Comparison of ENCODE assay signal across 21 cellular contexts in genomic region chr19:16375936-16376185, GRCh38. TPM values are rescaled to one million over a fixed set of nuclear protein-coding genes. Genes with fewer than 3 reads are reported as not detected.
DNase-seq lines count a peak whose midpoint lies in the region; ATAC-seq and TF ChIP-seq lines count a peak whose summit lies in the region.
"Had no signal": no experiment of that assay in that cellular context is flagged by ENCODE, and none has a peak within 500 bp of the region (broad histone marks: within the 10 kb centered on the region; RNA-seq: fewer than 3 reads in every experiment).

No MANE protein-coding gene starts in this region.

- peaks cover 3% of the 10 kb centered on the region for H3K27me3 Mint-ChIP-seq in activated naive CD4-positive, alpha-beta T cell treated with anti-CD3 and anti-CD28 coated beads for 36 hours (ENCODE audit: low read depth)
- H3K27me3 Mint-ChIP-seq in CD8-positive, alpha-beta T cell (ENCODE audit: low read depth), result no peaks in the 10 kb centered on the region
- H3K27me3 Mint-ChIP-seq in endothelial cell (ENCODE audit: unreplicated experiment), result peaks cover 14% of the 10 kb centered on the region
- H3K27me3 Mint-ChIP-seq: stimulated activated naive CD8-positive, alpha-beta T cell treated with anti-CD3 and anti-CD28 coated beads, Interleukin-15, amount 100 ng/mL, for 72 hours had no signal

- H3K9me3 Mint-ChIP-seq in activated naive CD4-positive, alpha-beta T cell treated with anti-CD3 and anti-CD28 coated beads for 36 hours, result no peaks in the 10 kb centered on the region
- no peaks in the 10 kb centered on the region for H3K9me3 Mint-ChIP-seq in CD8-positive, alpha-beta T cell
- no peaks in the 10 kb centered on the region for H3K9me3 Mint-ChIP-seq in endothelial cell (ENCODE audit: unreplicated experiment)
- H3K9me3 Mint-ChIP-seq: stimulated activated naive CD8-positive, alpha-beta T cell treated with anti-CD3 and anti-CD28 coated beads, Interleukin-15, amount 100 ng/mL, for 72 hours had no signal

- ATAC-seq in CD8-positive, alpha-beta T cell, result no peak
- ATAC-seq in GM18520 (IDR thresholded peaks at IDR 0.05; ENCODE audit: unreplicated experiment) (no peak), HG02852 (IDR thresholded peaks at IDR 0.05; ENCODE audit: unreplicated experiment) (no peak)
- ATAC-seq: body of pancreas; stimulated activated naive CD8-positive, alpha-beta T cell treated with anti-CD3 and anti-CD28 coated beads, Interleukin-15, amount 100 ng/mL, for 72 hours had no signal

- peaks cover 89% of the 10 kb centered on the region for H3K4me1 ChIP-seq in CD8-positive, alpha-beta T cell (ENCODE audit: insufficient read depth, low read length)
- peaks cover 49 to 93% (median 65%) of the 10 kb centered on the region in 6 donors for H3K4me1 ChIP-seq in spleen
- H3K4me1 ChIP-seq: body of pancreas had no signal

- H3K36me3 Mint-ChIP-seq in activated naive CD4-positive, alpha-beta T cell treated with anti-CD3 and anti-CD28 coated beads for 36 hours (ENCODE audit: low read depth), result peaks cover 21% of the 10 kb centered on the region
- H3K36me3 Mint-ChIP-seq in CD8-positive, alpha-beta T cell, result peaks cover 23% of the 10 kb centered on the region
- peaks cover 35% of the 10 kb centered on the region for H3K36me3 Mint-ChIP-seq in endothelial cell (ENCODE audit: low read depth, unreplicated experiment)

- CTCF ChIA-PET in activated naive CD4-positive, alpha-beta T cell treated with anti-CD3 and anti-CD28 coated beads for 36 hours (lab: Charles Lee), result interaction anchor here (0.5 to 2.9 kb wide), 9 partner anchors 11 to 129 kb away, joined by 3 to 22 read pairs (median 5); no protein-coding TSS in a partner anchor
- CTCF ChIA-PET in CD8-positive, alpha-beta T cell (lab: Charles Lee), result interaction anchor here (0.9 to 14.2 kb wide), 9 partner anchors 9 to 303 kb away, joined by 3 to 200 read pairs (median 5); partner anchors contain the start of gene KLF2

- peak overlapping the region; percentile 20 for H3K27ac ChIP-seq in CD8-positive, alpha-beta T cell (ENCODE audit: low read depth, low read length)
- H3K27ac ChIP-seq in spleen, result peak overlapping the region in 3 of 8 donors; percentile 11 to 96 (median 33)
- H3K27ac ChIP-seq: BLaER1, body of pancreas, ovary, RWPE1, thyroid gland had no signal

- peak overlapping the region; percentile 48 for H3K27ac Mint-ChIP-seq in activated naive CD4-positive, alpha-beta T cell treated with anti-CD3 and anti-CD28 coated beads for 36 hours
- H3K27ac Mint-ChIP-seq in CD8-positive, alpha-beta T cell, result no peak overlapping the region
- no peak overlapping the region for H3K27ac Mint-ChIP-seq in endothelial cell (ENCODE audit: unreplicated experiment)
- H3K27ac Mint-ChIP-seq: stimulated activated naive CD8-positive, alpha-beta T cell treated with anti-CD3 and anti-CD28 coated beads, Interleukin-15, amount 100 ng/mL, for 72 hours had no signal

- TF ChIP-seq CTCF in CD8-positive, alpha-beta T cell (IDR thresholded peaks at IDR 0.05), result no peak
- TF ChIP-seq CTCF in endothelial cell (IDR thresholded peaks at IDR 0.05; ENCODE audit: unreplicated experiment), result no peak
- no peak for TF ChIP-seq CTCF in spleen (IDR thresholded peaks at IDR 0.05 in 8 of 11, conservative IDR thresholded peaks at IDR 0.05 in 3 of 11)

- intact Hi-C loops in activated naive CD4-positive, alpha-beta T cell treated with anti-CD3 and anti-CD28 coated beads for 36 hours (cut with micrococcal nuclease), result no loop called here
- intact Hi-C loops in CD8-positive, alpha-beta T cell (cut with DNase I, micrococcal nuclease), result no loop called here
- intact Hi-C loops in spleen (cut with DNase I; ENCODE audit: low total_unique reads), result no loop called here

- no peaks in the 10 kb centered on the region for H3K9me3 ChIP-seq in CD8-positive, alpha-beta T cell (ENCODE audit: low read length)
- no peaks in the 10 kb centered on the region for H3K9me3 ChIP-seq in spleen
- H3K9me3 ChIP-seq: adrenal gland, BLaER1, body of pancreas, left ventricle myocardium inferior, ovary, thyroid gland had no signal

- POLR2A ChIA-PET in CD8-positive, alpha-beta T cell (lab: Charles Lee), result interaction anchor here (1.3 to 30.7 kb wide), 3 partner anchors 9 to 92 kb away, joined by 3 to 2627 read pairs (median 23); partner anchors contain the start of gene KLF2

- H3K27me3 ChIP-seq in CD8-positive, alpha-beta T cell (ENCODE audit: insufficient read depth, low read length), result no peaks in the 10 kb centered on the region
- H3K27me3 ChIP-seq in spleen (replicated peaks in 1 of 7), result no peaks in the 10 kb centered on the region
- H3K27me3 ChIP-seq: adrenal gland, body of pancreas, ovary, thyroid gland had no signal

- no peaks in the 10 kb centered on the region for H3K36me3 ChIP-seq in CD8-positive, alpha-beta T cell (ENCODE audit: insufficient read depth, low read length)
- peaks cover 0 to 70% (median 19%) of the 10 kb centered on the region in 6 donors for H3K36me3 ChIP-seq in spleen
- H3K36me3 ChIP-seq: ovary had no signal

- DNase-seq in activated naive CD4-positive, alpha-beta T cell treated with anti-CD3 and anti-CD28 coated beads for 36 hours, result no peak
- DNase-seq in activated naive CD4-positive, alpha-beta T cell treated with anti-CD3 and anti-CD28 coated beads, Interleukin-2, amount 50 U/mL, for 16 hours, result no peak
- no peak for DNase-seq in CD8-positive, alpha-beta T cell
- no peak for DNase-seq in endothelial cell (ENCODE audit: low spot score)
- DNase-seq in spleen, result peak; percentile 71
- DNase-seq: ACHN; activated CD4-positive, alpha-beta T cell treated with anti-CD3 and anti-CD28 coated beads for 48 hours; adrenal gland; body of pancreas; left ventricle myocardium inferior; mesendoderm; NCI-H1694; NCI-H446 treated with DMSO at 0.1 percent for 48 hours; stimulated activated naive CD8-positive, alpha-beta T cell treated with anti-CD3 and anti-CD28 coated beads, Interleukin-15, amount 100 ng/mL, for 72 hours; thyroid gland had no signal

- no peak for TF ChIP-seq POLR2A in spleen (IDR thresholded peaks at IDR 0.05)

- WGBS in spleen, 5 donors, result 84 to 96% (median 93%) methylated on average over 5 to 7 of the region's 7 CpGs

- H3K4me3 ChIP-seq in CD8-positive, alpha-beta T cell (ENCODE audit: low read depth, low read length), result no peak overlapping the region
- H3K4me3 ChIP-seq in spleen, result no peak overlapping the region
- H3K4me3 ChIP-seq: adrenal gland, BLaER1, body of pancreas, left ventricle myocardium inferior, ovary, skin epidermis, thyroid gland had no signal

- no peak overlapping the region for H3K4me3 Mint-ChIP-seq in activated naive CD4-positive, alpha-beta T cell treated with anti-CD3 and anti-CD28 coated beads for 36 hours
- H3K4me3 Mint-ChIP-seq in CD8-positive, alpha-beta T cell, result peak overlapping the region; percentile 65
- H3K4me3 Mint-ChIP-seq in endothelial cell (ENCODE audit: unreplicated experiment), result peak overlapping the region; percentile 5
- H3K4me3 Mint-ChIP-seq: stimulated activated naive CD8-positive, alpha-beta T cell treated with anti-CD3 and anti-CD28 coated beads, Interleukin-15, amount 100 ng/mL, for 72 hours had no signal

- H3K4me1 Mint-ChIP-seq in activated naive CD4-positive, alpha-beta T cell treated with anti-CD3 and anti-CD28 coated beads for 36 hours (ENCODE audit: low read depth), result peaks cover 56% of the 10 kb centered on the region
- H3K4me1 Mint-ChIP-seq in CD8-positive, alpha-beta T cell (ENCODE audit: low read depth), result peaks cover 88% of the 10 kb centered on the region
- peaks cover 7% of the 10 kb centered on the region for H3K4me1 Mint-ChIP-seq in endothelial cell (ENCODE audit: unreplicated experiment)

RNA-seq across cellular contexts. Expression of gene KLF2, which starts 51.2 kb away (rescaled TPM):
- under 1 TPM; 0.22 to 0.69 TPM for total RNA-seq in activated naive CD4-positive, alpha-beta T cell treated with anti-CD3 and anti-CD28 coated beads for 36 hours
- 100 to 1,000 TPM; 817 to 847 TPM for total RNA-seq in CD8-positive, alpha-beta T cell
- total RNA-seq in endothelial cell (ENCODE audit: unreplicated experiment), result 48.9 TPM
- total RNA-seq in spleen, result 100 to 1,000 TPM in 6 of 7 donors, 10 to 100 TPM in 1; 86.0 to 179 (median 106) TPM
- 10 to 100 TPM in 2 of 3 donors, 1 to 10 TPM in 1; 9.7 to 27.1 (median 19.5) TPM for polyA plus RNA-seq in spleen

Comparison
In these comparisons a context has a peak if more than half of its experiments do, and no peak if none do; other contexts are left out.
1. RNA of gene KLF2, which starts 51.2 kb away (total RNA-seq): 817 to 847 TPM in CD8-positive, alpha-beta T cell, 86.0 to 179 TPM in spleen and 48.9 TPM in endothelial cell (single experiment); 0.22 to 0.69 TPM in activated naive CD4-positive, alpha-beta T cell treated with anti-CD3 and anti-CD28 coated beads for 36 hours; every median in the first group is over 10 times any median in the second.